ENCODE assay signal across 11 cellular contexts in genomic region chr12:112148031-112148513, GRCh38. TPM values are rescaled to one million over a fixed set of nuclear protein-coding genes. Genes with fewer than 3 reads are reported as not detected.
A peak's percentile ranks its signal among the peaks of the same experiment; 100 is the strongest.
DNase-seq lines count a peak whose midpoint lies in the region; ATAC-seq and TF ChIP-seq lines count a peak whose summit lies in the region.
"Had no signal": no experiment of that assay in that cellular context is flagged by ENCODE, and none has a peak within 500 bp of the region (broad histone marks: within the 10 kb centered on the region; RNA-seq: fewer than 3 reads in every experiment).

No MANE protein-coding gene starts in this region.

- H3K4me3 Mint-ChIP-seq in immature natural killer cell, result no peak overlapping the region
- H3K4me3 Mint-ChIP-seq in T-helper 2 cell treated with Interferon-gamma antibody and Interleukin-4, amounts not matched to agents 5 μg/mL and 100 μg/mL, for 36 hours, result no peak overlapping the region

- H3K9me3 Mint-ChIP-seq in immature natural killer cell, result no peaks in the 10 kb centered on the region
- H3K9me3 Mint-ChIP-seq in T-helper 2 cell treated with Interferon-gamma antibody and Interleukin-4, amounts not matched to agents 5 μg/mL and 100 μg/mL, for 36 hours, result no peaks in the 10 kb centered on the region

- POLR2A ChIA-PET in AG04450 (lab: Yijun Ruan, JAX), result no interaction called here

- peaks cover 19 to 59% (median 28%) of the 10 kb centered on the region in 3 donors for H3K36me3 Mint-ChIP-seq in immature natural killer cell
- H3K36me3 Mint-ChIP-seq in T-helper 2 cell treated with Interferon-gamma antibody and Interleukin-4, amounts not matched to agents 5 μg/mL and 100 μg/mL, for 36 hours (ENCODE audit: low read depth), result peaks cover 63% of the 10 kb centered on the region

- peak overlapping the region in 1 of 6 donors; percentile 24 for H3K27ac Mint-ChIP-seq in immature natural killer cell
- no peak overlapping the region for H3K27ac Mint-ChIP-seq in T-helper 2 cell treated with Interferon-gamma antibody and Interleukin-4, amounts not matched to agents 5 μg/mL and 100 μg/mL, for 36 hours

- H3K4me1 Mint-ChIP-seq in immature natural killer cell, result peaks cover 1 to 6% of the 10 kb centered on the region in 2 donors
- peaks cover 3% of the 10 kb centered on the region for H3K4me1 Mint-ChIP-seq in T-helper 2 cell treated with Interferon-gamma antibody and Interleukin-4, amounts not matched to agents 5 μg/mL and 100 μg/mL, for 36 hours (ENCODE audit: low read depth)

- no peak for TF ChIP-seq CTCF in AG04450 (IDR thresholded peaks at IDR 0.05; ENCODE audit: low read depth, low read length)

- H3K9me3 ChIP-seq in AG04450 (ENCODE audit: control insufficient read depth, insufficient read depth, low read length), result no peaks in the 10 kb centered on the region
- H3K9me3 ChIP-seq: neutrophil, uterus had no signal

- ATAC-seq in HG02759 (IDR thresholded peaks at IDR 0.05; ENCODE audit: unreplicated experiment) (no peak), HG03139 (IDR thresholded peaks at IDR 0.05; ENCODE audit: unreplicated experiment) (no peak)

- H3K4me3 ChIP-seq in AG04450 (ENCODE audit: low read depth, low read length), result no peak overlapping the region
- H3K4me3 ChIP-seq: uterus had no signal

- peaks cover 0 to 4% (median 0%) of the 10 kb centered on the region in 3 donors for H3K27me3 Mint-ChIP-seq in immature natural killer cell (ENCODE audit: low read depth in 3 of 3)
- H3K27me3 Mint-ChIP-seq in T-helper 2 cell treated with Interferon-gamma antibody and Interleukin-4, amounts not matched to agents 5 μg/mL and 100 μg/mL, for 36 hours (ENCODE audit: low read depth), result no peaks in the 10 kb centered on the region

- CTCF ChIA-PET in AG04450 (lab: Charles Lee), result interaction anchor here (0.6 to 0.9 kb wide), 2 partner anchors 239 to 263 kb away, joined by 3 to 6 read pairs; no protein-coding TSS in a partner anchor

- H3K27me3 ChIP-seq in AG04450 (ENCODE audit: control insufficient read depth, insufficient read depth, low read length), result no peaks in the 10 kb centered on the region
- H3K27me3 ChIP-seq: neutrophil, uterus had no signal

- H3K27ac ChIP-seq in AG04450 (ENCODE audit: low read depth, low read length), result peak overlapping the region; percentile 31
- H3K27ac ChIP-seq: uterus had no signal

- DNase-seq in AG04450 (ENCODE audit: low read depth, low spot score) (peak; percentile 56), HCEC 1CT (peak; percentile 43), amniotic epithelial cell (ENCODE audit: low read depth) (peak; percentile 89), iris pigment epithelial cell (ENCODE audit: low read depth) (peak; percentile 92), immature natural killer cell (no peak)
- DNase-seq in T-helper 2 cell treated with Interferon-gamma antibody and Interleukin-4, amounts not matched to agents 5 μg/mL and 100 μg/mL, for 36 hours (ENCODE audit: low spot score), result no peak
- DNase-seq: NCI-H2081, uterus had no signal

RNA-seq across cellular contexts. Expression of gene TRAFD1, which starts 22.7 kb away (rescaled TPM):
- polyA plus RNA-seq in AG04450 (2011; rRNA removed) (71.2 and 73.4 TPM in 2 replicates), immature natural killer cell (10 to 100 TPM; 46.2 to 84.6 (median 79.5) TPM)
- polyA minus RNA-seq in AG04450 (2011; rRNA and poly(A)+ RNA removed), result 54.0 and 63.0 TPM in 2 replicates

RNA-seq across cellular contexts. Expression of gene NAA25, which starts 39.5 kb away (rescaled TPM):
- polyA plus RNA-seq in AG04450 (2011; rRNA removed) (16.8 and 17.9 TPM in 2 replicates), immature natural killer cell (10 to 100 TPM in 1 of 3 donors, 1 to 10 TPM in 2; 3.9 to 20.3 (median 9.4) TPM)
- polyA minus RNA-seq in AG04450 (2011; rRNA and poly(A)+ RNA removed), result 18.8 and 25.0 TPM in 2 replicates

Comparison
In these comparisons a context has a peak if more than half of its experiments do, and no peak if none do; other contexts are left out.
1. DNase-seq: peak in AG04450 (single experiment), HCEC 1CT (single experiment), amniotic epithelial cell (single experiment) and iris pigment epithelial cell (single experiment); none in immature natural killer cell (0 of 3) and T-helper 2 cell treated with Interferon-gamma antibody and Interleukin-4, amounts not matched to agents 5 μg/mL and 100 μg/mL, for 36 hours (single experiment).